ENCODE assay signal across 17 cellular contexts in genomic region chr2:186440506-186440905, GRCh38.
"Had no signal": no experiment of that assay in that cellular context is flagged by ENCODE, and none has a peak within 500 bp of the region (broad histone marks: within the 10 kb centered on the region; RNA-seq: fewer than 3 reads in every experiment).

No MANE protein-coding gene starts in this region.

- H3K4me3 ChIP-seq: lower lobe of right lung, pancreas, transverse colon had no signal

- ATAC-seq: activated T-cell treated with anti-CD3 and anti-CD28 coated beads, Interleukin-2, amount 50 U/mL, for 72 hours; left cardiac atrium; lower lobe of right lung; T-helper 17 cell had no signal

- H3K9me3 ChIP-seq: lower lobe of right lung, pancreas, transverse colon had no signal

- DNase-seq: activated CD4-positive, alpha-beta T cell treated with anti-CD3 and anti-CD28 coated beads, Interleukin-2, amount 10 ng/mL, durations not matched to agents 24 days and 14 days; activated CD4-positive, CD25-positive, alpha-beta regulatory T cell; activated CD8-positive, alpha-beta memory T cell treated with anti-CD3 and anti-CD28 coated beads, Interleukin-2, amount 50 U/mL, for 48 hours; activated gamma-delta T cell; activated T-cell treated with anti-CD3 and anti-CD28 coated beads, Interleukin-2, amount 50 U/mL, for 72 hours; brain microvascular endothelial cell; cortex of kidney; effector CD8-positive, alpha-beta T cell; foreskin melanocyte; head of caudate nucleus; left cardiac atrium; lower lobe of right lung; pancreas; stimulated activated CD4-positive, alpha-beta T cell treated with anti-CD3 and anti-CD28 coated beads, Interleukin-4, amount 100 ng/mL, for 24 hours; stimulated activated naive CD4-positive, alpha-beta T cell; T-helper 17 cell; transverse colon had no signal

- H3K27ac ChIP-seq: brain microvascular endothelial cell, lower lobe of right lung, pancreas, transverse colon had no signal

- H3K4me1 ChIP-seq: lower lobe of right lung, pancreas, transverse colon had no signal

- H3K27me3 ChIP-seq: brain microvascular endothelial cell, pancreas, transverse colon had no signal

- H3K36me3 ChIP-seq: brain microvascular endothelial cell, lower lobe of right lung, pancreas, transverse colon had no signal

- FAIRE-seq: pancreas had no signal
